8 cellular contexts compared by ENCODE assay signal in the genomic region with DNA sequence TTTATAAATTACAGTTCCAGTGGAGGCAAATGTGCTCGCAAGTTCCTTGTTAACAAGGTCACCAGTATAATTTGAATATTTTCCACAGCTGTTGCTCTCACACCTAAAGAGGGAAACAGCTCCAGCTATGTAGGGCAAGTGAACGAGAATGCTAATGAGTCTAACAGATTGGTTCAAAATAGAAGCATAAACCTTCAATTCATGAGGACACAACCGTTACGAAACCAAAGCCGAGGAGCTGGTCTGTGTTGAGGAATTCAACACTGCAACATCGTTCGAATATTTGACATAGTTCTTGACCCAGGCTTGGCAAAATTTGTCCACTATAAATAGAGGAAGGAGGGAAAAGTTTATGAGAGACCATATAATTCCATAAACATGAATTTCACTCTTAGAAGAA.
DNase-seq lines count a peak whose midpoint lies in the region; ATAC-seq and FAIRE-seq lines count a peak whose summit lies in the region.

No MANE protein-coding gene starts in this region.

- intact Hi-C loops in Right ventricle myocardium inferior (cut with DNase I), result loop anchor here (5.0 kb wide), 1 partner anchor 51 kb away; no protein-coding TSS in a partner anchor
- intact Hi-C loops in cardiac septum (cut with DNase I), result loop anchor here (5.0 kb wide), 1 partner anchor 134 kb away; no protein-coding TSS in a partner anchor

- H3K36me3 ChIP-seq in Karpas-422 (ENCODE audit: insufficient read depth, low read length), result no peaks in the 10 kb centered on the region

- FAIRE-seq in urothelium cell line (lab: Jason Lieb, UNC), result no peak

- peak; percentile 94 for ATAC-seq in Right ventricle myocardium inferior

- no peak for DNase-seq in Right ventricle myocardium inferior (ENCODE audit: missing footprints)
- DNase-seq in cardiac septum (ENCODE audit: low spot score), result no peak
- peak; percentile 52 for DNase-seq in Karpas-422
- DNase-seq in foreskin melanocyte, result peak; percentile 57
- peak; percentile 10 for DNase-seq in urothelium cell line (ENCODE audit: low spot score)
- no peak for DNase-seq in NCI-H2029 treated with DMSO at 0.1 percent for 48 hours (lab: John Stamatoyannopoulos, UW)
- no peak for DNase-seq in SIG-M5 treated with dmso at 0.1 percent for 504 hours (lab: John Stamatoyannopoulos, UW; ENCODE audit: unreplicated experiment)
- DNase-seq in H4 (ENCODE audit: low spot score), result no peak

- no peak overlapping the region for H2AFZ ChIP-seq in Karpas-422 (ENCODE audit: low read length)

- no peaks in the 10 kb centered on the region for H3K9me2 ChIP-seq in Karpas-422 (replicated peaks; ENCODE audit: insufficient read depth, low read length)

- H3K9me3 ChIP-seq in Karpas-422 (ENCODE audit: low read length), result no peaks in the 10 kb centered on the region

- H3K79me2 ChIP-seq in Karpas-422 (ENCODE audit: low read length), result no peaks in the 10 kb centered on the region

- H3K27me3 ChIP-seq in Karpas-422 (ENCODE audit: low read length), result no peaks in the 10 kb centered on the region

- peak overlapping the region; percentile 22 for H3K4me2 ChIP-seq in Karpas-422 (ENCODE audit: low read depth, low read length, poor library complexity, severe bottlenecking)

- H3K27ac ChIP-seq in Karpas-422 (ENCODE audit: low read length), result no peak overlapping the region

- H3K9ac ChIP-seq in Karpas-422 (ENCODE audit: low read length), result no peak overlapping the region

- no peaks in the 10 kb centered on the region for H4K20me1 ChIP-seq in Karpas-422 (ENCODE audit: insufficient read depth, low read depth, low read length)

- H3K4me1 ChIP-seq in Karpas-422 (ENCODE audit: low read length), result peaks cover 16% of the 10 kb centered on the region

- no peak overlapping the region for H3K4me3 ChIP-seq in Karpas-422 (ENCODE audit: low read length)

Comparison
In these comparisons a context has a peak if more than half of its experiments do, and no peak if none do; other contexts are left out.
1. DNase-seq: peak in Karpas-422 (single experiment), foreskin melanocyte (single experiment) and urothelium cell line (single experiment); none in Right ventricle myocardium inferior (single experiment), cardiac septum (single experiment), NCI-H2029 treated with DMSO at 0.1 percent for 48 hours (single experiment), SIG-M5 treated with dmso at 0.1 percent for 504 hours (single experiment) and H4 (single experiment).